In the genomic region with DNA sequence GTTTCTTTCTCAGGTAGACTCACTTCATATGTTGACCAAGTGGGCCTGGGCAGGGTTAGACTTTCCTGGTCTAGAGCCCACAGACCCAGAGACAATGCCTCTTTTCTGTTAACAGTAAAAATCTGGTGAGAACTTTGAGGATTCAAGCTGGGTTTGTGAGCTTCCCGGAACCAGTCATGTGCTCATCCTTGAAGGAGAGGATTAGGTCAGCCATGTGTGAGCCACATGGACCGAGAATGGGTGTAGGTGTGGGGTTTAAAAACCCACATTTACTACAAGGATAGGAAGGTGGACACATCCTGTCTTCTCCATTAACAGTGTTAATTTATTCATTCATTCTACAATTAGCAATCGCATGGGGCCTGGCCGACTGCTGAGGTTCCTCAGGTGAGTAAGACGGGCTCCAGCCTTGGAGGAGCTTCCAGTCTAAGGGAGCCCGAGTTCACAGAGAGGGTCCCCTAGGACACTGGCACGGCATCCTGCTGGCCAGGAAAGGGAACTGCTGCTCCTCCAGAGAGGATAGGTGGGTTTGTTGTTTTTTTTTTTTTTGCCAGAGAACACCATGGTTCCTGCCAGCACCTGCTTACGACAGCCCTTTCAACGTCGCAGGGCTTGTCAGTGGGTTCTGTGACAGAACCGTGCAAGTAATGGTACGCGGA, we compare ENCODE assay signal across 10 cellular contexts.
DNase-seq lines count a peak whose midpoint lies in the region; FAIRE-seq and TF ChIP-seq lines count a peak whose summit lies in the region.
"Had no signal": no experiment of that assay in that cellular context is flagged by ENCODE, and none has a peak within 500 bp of the region (broad histone marks: within the 10 kb centered on the region; RNA-seq: fewer than 3 reads in every experiment).

No MANE protein-coding gene starts in this region.

- H3K9ac ChIP-seq in HUES48 (ENCODE audit: low read depth, low read length), result peak overlapping the region; percentile 38; the same call in 1 of the 2 replicates

- intact Hi-C loops in posterior vena cava (cut with DNase I), result no loop called here

- H3K27me3 ChIP-seq in HUES48 (ENCODE audit: control insufficient read depth, insufficient read depth, low read length) (peaks cover 19% of the 10 kb centered on the region), muscle layer of duodenum (ENCODE audit: low read depth, low read length) (peaks cover 10% of the 10 kb centered on the region)
- H3K27me3 ChIP-seq: thyroid gland had no signal

- DNase-seq in ACHN (peak; percentile 3), ecto neural progenitor cell (ENCODE audit: low spot score) (peak; percentile 49), GM12892 (ENCODE audit: insufficient read length) (no peak), EL (no peak), posterior vena cava (ENCODE audit: low spot score) (no peak)
- DNase-seq in stimulated activated CD4-positive, alpha-beta T cell treated with anti-CD3 and anti-CD28 coated beads, Interleukin-15, amount 100 ng/mL, for 24 hours, result no peak
- DNase-seq: KBM-7 had no signal

- H3K4me3 ChIP-seq in HUES48 (ENCODE audit: low read depth, low read length) (peak overlapping the region; percentile 86), muscle layer of duodenum (ENCODE audit: low read depth in 1 of 2, low read length in 2 of 2) (peak overlapping the region; percentile 53 to 56)

- H3K27ac ChIP-seq in HUES48 (ENCODE audit: low read depth, low read length) (no peak overlapping the region), muscle layer of duodenum (ENCODE audit: low read length) (no peak overlapping the region)
- H3K27ac ChIP-seq: thyroid gland had no signal

- no peak for TF ChIP-seq POLR2A in GM12892 (IDR thresholded peaks at IDR 0.05; ENCODE audit: low read depth, low read length)

- in situ Hi-C loops in ACHN (cut with HindIII; ENCODE audit: low pct_ligation_motif_present, low pct_unique_long_range_greater_than_20kb, low sequenced_read_pairs), result no loop called here

- no peaks in the 10 kb centered on the region for H3K36me3 ChIP-seq in HUES48 (ENCODE audit: control insufficient read depth, insufficient read depth, low read length)
- H3K36me3 ChIP-seq in muscle layer of duodenum (ENCODE audit: control insufficient read depth in 1 of 2, insufficient read depth in 2 of 2, low read length in 2 of 2), result no peaks in the 10 kb centered on the region
- H3K36me3 ChIP-seq: thyroid gland had no signal

- no peak for FAIRE-seq in GM12892 (lab: Jason Lieb, UNC)

- H3K4me1 ChIP-seq in HUES48 (ENCODE audit: control insufficient read depth, insufficient read depth, low read length) (peaks cover 11% of the 10 kb centered on the region), muscle layer of duodenum (ENCODE audit: control insufficient read depth in 1 of 2, insufficient read depth in 2 of 2, low read length in 2 of 2) (peaks cover 4 to 11% of the 10 kb centered on the region in 2 donors)

- no peaks in the 10 kb centered on the region for H3K9me3 ChIP-seq in HUES48 (ENCODE audit: control insufficient read depth, insufficient read depth, low read length)
- no peaks in the 10 kb centered on the region for H3K9me3 ChIP-seq in muscle layer of duodenum (ENCODE audit: control insufficient read depth in 1 of 2, low read length in 2 of 2)
- H3K9me3 ChIP-seq: thyroid gland had no signal

Comparison
In these comparisons a context has a peak if more than half of its experiments do, and no peak if none do; other contexts are left out.
1. DNase-seq: peak in ACHN (single experiment) and ecto neural progenitor cell (single experiment); none in stimulated activated CD4-positive, alpha-beta T cell treated with anti-CD3 and anti-CD28 coated beads, Interleukin-15, amount 100 ng/mL, for 24 hours (single experiment), GM12892 (single experiment), EL (single experiment) and posterior vena cava (single experiment).